ENCODE assay signal across 8 cellular contexts in the genomic region with DNA sequence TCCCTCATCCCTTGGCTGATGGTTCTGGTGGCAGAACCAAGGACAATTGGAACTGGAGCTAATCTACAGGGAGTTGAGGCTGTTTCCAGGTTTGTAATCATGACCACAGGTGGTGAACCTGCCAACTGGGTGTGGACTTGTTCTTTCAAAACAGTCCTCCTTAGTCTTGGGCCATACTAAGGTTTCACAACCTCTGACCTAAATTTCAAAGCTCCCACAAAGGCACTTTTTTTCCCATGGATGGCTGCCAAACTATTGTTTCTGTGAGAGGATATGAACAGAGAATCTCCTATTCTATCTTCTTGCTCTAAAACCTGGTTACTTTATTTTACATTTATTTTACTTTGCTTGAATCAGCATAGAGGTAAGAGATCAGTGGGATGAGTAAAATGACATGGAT.
"Had no signal": no experiment of that assay in that cellular context is flagged by ENCODE, and none has a peak within 500 bp of the region (broad histone marks: within the 10 kb centered on the region; RNA-seq: fewer than 3 reads in every experiment).

No MANE protein-coding gene starts in this region.

- FAIRE-seq: HepG2 had no signal

- H3K4me3 Mint-ChIP-seq: HFFc6, IgD-negative memory B cell had no signal

- DNase-seq: GOT3, H7, HFFc6, KBM-7 had no signal

- H3K36me3 ChIP-seq: HAP-1 had no signal

- H3K9me3 ChIP-seq: HAP-1 had no signal

- ATAC-seq: HCT116, HepG2 had no signal

- H3K4me3 ChIP-seq: HAP-1 had no signal

- H3K4me1 Mint-ChIP-seq: IgD-negative memory B cell had no signal

- H3K27me3 Mint-ChIP-seq: IgD-negative memory B cell had no signal

- H3K4me1 ChIP-seq: HAP-1 had no signal

- H3K27ac Mint-ChIP-seq: HFFc6, IgD-negative memory B cell had no signal

- H3K36me3 Mint-ChIP-seq: IgD-negative memory B cell had no signal
